ENCODE assay signal across 1 cellular context in genomic region chr20:49724637-49725606, GRCh38.
TF ChIP-seq lines count a peak whose summit lies in the region.

No MANE protein-coding gene starts in this region.

TF ChIP-seq in WTC11, 78 proteins besides CTCF, POLR2A, EP300 and RAD21 (continued from another document):
- TF ChIP-seq, protein P1, sequence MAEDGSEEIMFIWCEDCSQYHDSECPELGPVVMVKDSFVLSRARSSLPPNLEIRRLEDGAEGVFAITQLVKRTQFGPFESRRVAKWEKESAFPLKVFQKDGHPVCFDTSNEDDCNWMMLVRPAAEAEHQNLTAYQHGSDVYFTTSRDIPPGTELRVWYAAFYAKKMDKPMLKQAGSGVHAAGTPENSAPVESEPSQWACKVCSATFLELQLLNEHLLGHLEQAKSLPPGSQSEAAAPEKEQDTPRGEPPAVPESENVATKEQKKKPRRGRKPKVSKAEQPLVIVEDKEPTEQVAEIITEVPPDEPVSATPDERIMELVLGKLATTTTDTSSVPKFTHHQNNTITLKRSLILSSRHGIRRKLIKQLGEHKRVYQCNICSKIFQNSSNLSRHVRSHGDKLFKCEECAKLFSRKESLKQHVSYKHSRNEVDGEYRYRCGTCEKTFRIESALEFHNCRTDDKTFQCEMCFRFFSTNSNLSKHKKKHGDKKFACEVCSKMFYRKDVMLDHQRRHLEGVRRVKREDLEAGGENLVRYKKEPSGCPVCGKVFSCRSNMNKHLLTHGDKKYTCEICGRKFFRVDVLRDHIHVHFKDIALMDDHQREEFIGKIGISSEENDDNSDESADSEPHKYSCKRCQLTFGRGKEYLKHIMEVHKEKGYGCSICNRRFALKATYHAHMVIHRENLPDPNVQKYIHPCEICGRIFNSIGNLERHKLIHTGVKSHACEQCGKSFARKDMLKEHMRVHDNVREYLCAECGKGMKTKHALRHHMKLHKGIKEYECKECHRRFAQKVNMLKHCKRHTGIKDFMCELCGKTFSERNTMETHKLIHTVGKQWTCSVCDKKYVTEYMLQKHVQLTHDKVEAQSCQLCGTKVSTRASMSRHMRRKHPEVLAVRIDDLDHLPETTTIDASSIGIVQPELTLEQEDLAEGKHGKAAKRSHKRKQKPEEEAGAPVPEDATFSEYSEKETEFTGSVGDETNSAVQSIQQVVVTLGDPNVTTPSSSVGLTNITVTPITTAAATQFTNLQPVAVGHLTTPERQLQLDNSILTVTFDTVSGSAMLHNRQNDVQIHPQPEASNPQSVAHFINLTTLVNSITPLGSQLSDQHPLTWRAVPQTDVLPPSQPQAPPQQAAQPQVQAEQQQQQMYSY (CRISPR knock-in tag; IDR thresholded peaks at IDR 0.05): no peak
